ENCODE assay signal across 16 cellular contexts in the genomic region with DNA sequence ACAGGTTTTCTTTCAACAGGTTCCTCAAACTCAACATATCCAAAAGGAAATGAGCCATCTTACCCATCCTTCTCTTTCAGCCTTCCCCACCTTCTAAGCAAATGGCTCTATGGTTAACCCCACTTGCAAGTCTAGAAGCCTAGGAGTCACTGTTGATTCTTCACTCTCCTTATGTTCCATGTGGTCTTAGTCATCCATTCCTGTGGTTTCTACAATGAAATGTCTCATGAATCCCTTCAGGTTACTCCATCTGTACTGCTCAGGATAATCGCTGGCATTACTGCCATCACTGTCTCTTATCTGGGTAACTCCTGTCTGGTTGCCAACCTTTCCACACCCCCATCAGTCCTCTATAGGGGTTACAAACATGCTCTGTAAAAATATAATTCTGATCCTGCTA.
DNase-seq lines count a peak whose midpoint lies in the region; ATAC-seq and TF ChIP-seq lines count a peak whose summit lies in the region.
"Had no signal": no experiment of that assay in that cellular context is flagged by ENCODE, and none has a peak within 500 bp of the region (broad histone marks: within the 10 kb centered on the region; RNA-seq: fewer than 3 reads in every experiment).

No MANE protein-coding gene starts in this region.

- no peak for ATAC-seq in activated naive CD8-positive, alpha-beta T cell treated with anti-CD3 and anti-CD28 coated beads, Interleukin-2, amount 50 U/mL, for 24 hours
- ATAC-seq in GM21619 (IDR thresholded peaks at IDR 0.05; ENCODE audit: unreplicated experiment): no peak
- ATAC-seq: effector memory CD8-positive, alpha-beta T cell; heart right ventricle had no signal

- H3F3A ChIP-seq in GM23248 (ENCODE audit: insufficient read depth): 0 out of 2 replicates have a peak, but pooled peaks cover 4% of the 10 kb centered on the region

- peaks cover 10% of the 10 kb centered on the region for H3K27me3 Mint-ChIP-seq in activated naive CD8-positive, alpha-beta T cell treated with anti-CD3 and anti-CD28 coated beads, Interleukin-2, amount 50 U/mL, for 24 hours

- no peaks in the 10 kb centered on the region for H3K9me2 ChIP-seq in GM23248 (ENCODE audit: insufficient read depth)

- in situ Hi-C loops in GM23248 (cut with MboI): no loop called here

- H3K36me3 ChIP-seq in GM23248 (ENCODE audit: low read depth): no peaks in the 10 kb centered on the region
- no peaks in the 10 kb centered on the region for H3K36me3 ChIP-seq in fibroblast of lung (ENCODE audit: control insufficient read depth, insufficient read depth, low read length)
- H3K36me3 ChIP-seq: heart right ventricle had no signal

- H3K4me1 ChIP-seq in GM23248 (ENCODE audit: insufficient read depth): peaks cover 4% of the 10 kb centered on the region; the same call in 1 of the 2 replicates
- no peaks in the 10 kb centered on the region for H3K4me1 ChIP-seq in fibroblast of lung (ENCODE audit: control insufficient read depth, extremely low read depth, insufficient read depth, low read length)
- H3K4me1 ChIP-seq: heart right ventricle had no signal

- no peak overlapping the region for H3K27ac Mint-ChIP-seq in activated naive CD8-positive, alpha-beta T cell treated with anti-CD3 and anti-CD28 coated beads, Interleukin-2, amount 50 U/mL, for 24 hours
- H3K27ac Mint-ChIP-seq: activated CD4-positive, alpha-beta memory T cell treated with anti-CD3 and anti-CD28 coated beads, Interleukin-2, amount 10 ng/mL, durations not matched to agents 7 days and 5 days; CD4-positive, alpha-beta T cell; effector memory CD8-positive, alpha-beta T cell had no signal

- H3K9me3 ChIP-seq in GM23248 (ENCODE audit: low read depth) (no peaks in the 10 kb centered on the region), fibroblast of lung (ENCODE audit: control insufficient read depth, insufficient read depth, low read depth, low read length) (no peaks in the 10 kb centered on the region)
- H3K9me3 ChIP-seq: heart right ventricle had no signal

- no peak overlapping the region for H3K27ac ChIP-seq in GM23248
- no peak overlapping the region for H3K27ac ChIP-seq in fibroblast of lung (ENCODE audit: insufficient read depth, low read length)
- H3K27ac ChIP-seq: heart right ventricle, KMS-11 had no signal

- peak; percentile 72 for DNase-seq in GM23248
- DNase-seq in RKO (ENCODE audit: low spot score): peak; percentile 17
- peak; percentile 43 to 76 for DNase-seq in fibroblast of lung (ENCODE audit: low read depth in 2 of 2)
- DNase-seq in renal cortical epithelial cell (ENCODE audit: low read depth): peak; percentile 79
- no peak for DNase-seq in ureter (ENCODE audit: low spot score)
- DNase-seq in activated naive CD8-positive, alpha-beta T cell treated with anti-CD3 and anti-CD28 coated beads, Interleukin-2, amount 50 U/mL, for 24 hours: no peak
- no peak for DNase-seq in activated effector memory CD4-positive, alpha-beta T cell treated with anti-CD3 and anti-CD28 coated beads, Interleukin-2, amount 50 U/mL, for 16 hours
- DNase-seq: activated CD4-positive, alpha-beta memory T cell treated with anti-CD3 and anti-CD28 coated beads, Interleukin-2, amount 10 ng/mL, durations not matched to agents 7 days and 5 days; activated effector memory CD4-positive, alpha-beta T cell treated with Interleukin-2 at 50 U/mL for 16 hours; CD4-positive, alpha-beta T cell; effector memory CD8-positive, alpha-beta T cell; heart right ventricle; NCI-H187; Right ventricle myocardium superior had no signal

- H3K4me3 ChIP-seq in GM23248: no peak overlapping the region
- no peak overlapping the region for H3K4me3 ChIP-seq in fibroblast of lung (replicated peaks in 1 of 4; ENCODE audit: control extremely low read depth in 1 of 4, insufficient read depth in 1 of 4, low read depth in 3 of 4, low read length in 4 of 4)
- H3K4me3 ChIP-seq: heart right ventricle had no signal

- H4K20me1 ChIP-seq in GM23248 (ENCODE audit: insufficient read depth): no peaks in the 10 kb centered on the region
- no peaks in the 10 kb centered on the region for H4K20me1 ChIP-seq in fibroblast of lung (ENCODE audit: control insufficient read depth, extremely low read depth, insufficient read depth, low read length)

- no peak overlapping the region for H3K4me3 Mint-ChIP-seq in activated naive CD8-positive, alpha-beta T cell treated with anti-CD3 and anti-CD28 coated beads, Interleukin-2, amount 50 U/mL, for 24 hours
- H3K4me3 Mint-ChIP-seq: activated CD4-positive, alpha-beta memory T cell treated with anti-CD3 and anti-CD28 coated beads, Interleukin-2, amount 10 ng/mL, durations not matched to agents 7 days and 5 days; CD4-positive, alpha-beta T cell; effector memory CD8-positive, alpha-beta T cell had no signal

- no peaks in the 10 kb centered on the region for H3K36me3 Mint-ChIP-seq in activated naive CD8-positive, alpha-beta T cell treated with anti-CD3 and anti-CD28 coated beads, Interleukin-2, amount 50 U/mL, for 24 hours (ENCODE audit: low read depth)

- no peaks in the 10 kb centered on the region for H3K27me3 ChIP-seq in GM23248 (replicated peaks; ENCODE audit: insufficient read depth)
- H3K27me3 ChIP-seq in fibroblast of lung (ENCODE audit: control insufficient read depth, insufficient read depth, low read length): no peaks in the 10 kb centered on the region
- H3K27me3 ChIP-seq: heart right ventricle had no signal

- no peaks in the 10 kb centered on the region for H3K4me1 Mint-ChIP-seq in activated naive CD8-positive, alpha-beta T cell treated with anti-CD3 and anti-CD28 coated beads, Interleukin-2, amount 50 U/mL, for 24 hours
- H3K4me1 Mint-ChIP-seq: activated CD4-positive, alpha-beta memory T cell treated with anti-CD3 and anti-CD28 coated beads, Interleukin-2, amount 10 ng/mL, durations not matched to agents 7 days and 5 days had no signal

- no peaks in the 10 kb centered on the region for H3K79me2 ChIP-seq in GM23248 (ENCODE audit: insufficient read depth)
- no peaks in the 10 kb centered on the region for H3K79me2 ChIP-seq in fibroblast of lung (ENCODE audit: control insufficient read depth, insufficient read depth, low read length)

- H2AFZ ChIP-seq in GM23248 (no peak overlapping the region), fibroblast of lung (ENCODE audit: low read length) (no peak overlapping the region)

- TF ChIP-seq CTCF in fibroblast of lung (conservative IDR thresholded peaks at IDR 0.05 in 1 of 2, IDR thresholded peaks at IDR 0.05 in 1 of 2; ENCODE audit: low read depth in 1 of 2, low read length in 2 of 2): no peak

- H3K9ac ChIP-seq in GM23248 (no peak overlapping the region), fibroblast of lung (ENCODE audit: insufficient read depth, low read length) (no peak overlapping the region)
- H3K9ac ChIP-seq: KMS-11 had no signal

- 29 to 33% methylated on average over 1 of the region's 1 CpG for WGBS in GM23248 (ENCODE audit: low coverage in 1 of 2, low lambda C conversion rate in 2 of 2, missing lambda C conversion rate in 2 of 2), 2 experiments

- H3K9me3 Mint-ChIP-seq in activated naive CD8-positive, alpha-beta T cell treated with anti-CD3 and anti-CD28 coated beads, Interleukin-2, amount 50 U/mL, for 24 hours: no peaks in the 10 kb centered on the region
- H3K9me3 Mint-ChIP-seq: activated CD4-positive, alpha-beta memory T cell treated with anti-CD3 and anti-CD28 coated beads, Interleukin-2, amount 10 ng/mL, durations not matched to agents 7 days and 5 days; CD4-positive, alpha-beta T cell; effector memory CD8-positive, alpha-beta T cell had no signal

- no peak overlapping the region for H3K4me2 ChIP-seq in GM23248 (ENCODE audit: unreplicated experiment)
- H3K4me2 ChIP-seq in fibroblast of lung (ENCODE audit: extremely low read depth, insufficient read depth, low read length): no peak overlapping the region
- H3K4me2 ChIP-seq: KMS-11 had no signal

Comparison
In these comparisons a context has a peak if more than half of its experiments do, and no peak if none do; other contexts are left out.
1. DNase-seq: peak in GM23248 (single experiment), RKO (single experiment), fibroblast of lung (2 of 2) and renal cortical epithelial cell (single experiment); none in ureter (single experiment), activated naive CD8-positive, alpha-beta T cell treated with anti-CD3 and anti-CD28 coated beads, Interleukin-2, amount 50 U/mL, for 24 hours (single experiment) and activated effector memory CD4-positive, alpha-beta T cell treated with anti-CD3 and anti-CD28 coated beads, Interleukin-2, amount 50 U/mL, for 16 hours (single experiment).